In the genomic region with DNA sequence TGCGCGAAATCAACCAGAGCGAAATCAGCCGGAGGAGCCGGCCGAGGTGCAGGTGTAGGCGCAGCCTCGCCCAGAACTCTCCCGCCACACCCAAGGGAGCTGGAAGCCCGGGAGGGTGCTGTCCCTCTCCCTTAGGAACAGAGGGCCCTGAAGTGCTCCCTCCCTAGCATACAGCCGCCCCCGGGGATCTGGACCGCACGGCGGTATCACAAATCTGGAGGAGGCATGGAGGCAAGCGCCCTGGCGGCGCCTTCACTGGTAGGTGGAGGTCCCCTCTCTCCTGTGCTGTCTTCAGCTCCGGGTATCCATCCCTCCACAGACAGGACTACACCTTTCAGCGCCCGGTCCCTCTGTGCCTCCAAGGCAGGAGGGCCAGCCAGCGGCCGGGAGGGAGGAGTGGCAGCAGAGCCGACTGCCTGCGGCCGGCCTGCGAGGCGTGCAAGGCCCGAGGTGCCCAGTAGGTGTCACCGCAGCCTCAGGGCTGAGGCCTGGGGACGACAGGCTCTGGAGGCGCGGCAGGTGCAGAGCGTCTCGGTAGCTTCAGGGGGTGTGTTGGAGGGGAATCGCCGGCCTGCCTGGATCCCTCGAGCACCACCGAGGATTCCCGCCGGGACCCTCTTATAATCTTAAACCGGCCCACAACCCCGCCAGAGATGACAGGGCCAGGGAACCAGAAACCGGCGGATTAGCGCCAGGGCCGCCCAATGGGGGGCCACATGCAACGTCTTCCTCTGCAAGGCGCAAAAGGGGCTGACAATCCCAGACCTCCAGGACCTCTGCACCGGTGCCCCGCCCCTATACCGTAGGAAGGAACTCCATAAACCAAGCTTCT, we compare ENCODE assay signal across 8 cellular contexts. TPM values are rescaled to one million over a fixed set of nuclear protein-coding genes. Genes with fewer than 3 reads are reported as not detected.
DNase-seq lines count a peak whose midpoint lies in the region; ATAC-seq, FAIRE-seq and TF ChIP-seq lines count a peak whose summit lies in the region.

No MANE protein-coding gene starts in this region.

- H3K4me2 ChIP-seq in H1 (ENCODE audit: insufficient read depth in 1 of 2, low read depth in 2 of 2, low read length in 2 of 2) = peak overlapping the region; percentile 46 to 70

- H4K5ac ChIP-seq in H1 (ENCODE audit: insufficient read length, low read depth, low read length) = no peak overlapping the region

- no peak overlapping the region for H3K27ac ChIP-seq in AG04450 (ENCODE audit: low read depth, low read length)
- no peak overlapping the region for H3K27ac ChIP-seq in H1 (ENCODE audit: low read depth, low read length)

- no peak overlapping the region for H2AK5ac ChIP-seq in H1 (ENCODE audit: low read depth, low read length)

- no peak overlapping the region for H3K14ac ChIP-seq in H1 (ENCODE audit: insufficient read length)

- WGBS in H1 (ENCODE audit: extremely low coverage in 1 of 2, insufficient coverage in 1 of 2, insufficient read length in 1 of 2, insufficient replicate concordance in 2 of 2, low coverage in 1 of 2, low lambda C conversion rate in 2 of 2, missing lambda C conversion rate in 1 of 2), 2 experiments = 7% methylated on average over 51 of the region's 52 CpGs; no CpG with 5 or more reads in 1 of the 2 experiments

- no peaks in the 10 kb centered on the region for H3K79me1 ChIP-seq in H1 (ENCODE audit: low read depth, low read length)

- POLR2A ChIA-PET in AG04450 (lab: Yijun Ruan, JAX) (interaction anchor here (2.2 kb wide), 1 partner anchor 61 kb away, joined by 5 read pairs; no protein-coding TSS in a partner anchor), H1 (lab: Charles Lee; ENCODE audit: partially characterized antibody) (interaction anchor here (1.4 to 1.7 kb wide), 2 partner anchors 62 to 100 kb away, joined by 4 to 5 read pairs; no protein-coding TSS in a partner anchor)

- no peak overlapping the region for H2BK5ac ChIP-seq in H1 (ENCODE audit: low read depth, low read length)

- no peak overlapping the region for H3K56ac ChIP-seq in H1 (replicated peaks; ENCODE audit: insufficient read length, low read depth, low read length)

- no peak overlapping the region for H2BK15ac ChIP-seq in H1 (ENCODE audit: low read length)

- no peak overlapping the region for H2BK20ac ChIP-seq in H1 (ENCODE audit: low read length)

- H4K20me1 ChIP-seq in H1 (replicated peaks in 1 of 2; ENCODE audit: control insufficient read depth in 1 of 2, insufficient read depth in 2 of 2, low read length in 2 of 2) = peaks cover 2 to 8% of the 10 kb centered on the region in 2 experiments

- TF ChIP-seq RAD21 in H1 (IDR thresholded peaks at IDR 0.05 in 1 of 2, conservative IDR thresholded peaks at IDR 0.05 in 1 of 2; ENCODE audit: low read depth in 2 of 2, low read length in 2 of 2) = peak; percentile 96

- H3K23ac ChIP-seq in H1 (ENCODE audit: insufficient read length) = no peak overlapping the region

- peaks cover 0 to 13% (median 0%) of the 10 kb centered on the region in 4 experiments; a peak in 1 of 8 replicates for H3K36me3 ChIP-seq in H1 (ENCODE audit: control insufficient read depth in 2 of 4, insufficient read depth in 4 of 4, low read length in 3 of 4)

- CTCF ChIA-PET in AG04450 (lab: Charles Lee) = interaction anchor here (0.6 to 11.6 kb wide), 38 partner anchors 8 to 389 kb away, joined by 3 to 180 read pairs (median 3); no protein-coding TSS in a partner anchor
- CTCF ChIA-PET in H1 (lab: Charles Lee; ENCODE audit: partially characterized antibody) = interaction anchor here (0.6 to 62.8 kb wide), 39 partner anchors 0 to 483 kb away, joined by 3 to 1777 read pairs (median 6); a partner anchor contains a TSS

- peaks cover 5% of the 10 kb centered on the region; the same call in 1 of the 2 replicates for H3K23me2 ChIP-seq in H1 (ENCODE audit: low read depth, low read length)

- no peak overlapping the region for H4K91ac ChIP-seq in H1 (replicated peaks; ENCODE audit: insufficient read length, low read length)

- H3K27me3 ChIP-seq in AG04450 (ENCODE audit: control insufficient read depth, insufficient read depth, low read length) = peaks cover 78% of the 10 kb centered on the region
- H3K27me3 ChIP-seq in H1 (replicated peaks in 1 of 4; ENCODE audit: control insufficient read depth in 3 of 4, extremely low read depth in 1 of 4, insufficient read depth in 3 of 4, low read length in 3 of 4) = peaks cover 66 to 88% (median 78%) of the 10 kb centered on the region in 4 experiments

- peak; percentile 89 for TF ChIP-seq CTCF in AG04450 (IDR thresholded peaks at IDR 0.05; ENCODE audit: low read depth, low read length)
- peak in 2 of 3 experiments; percentile 94 to 97; a peak in 3 of 4 replicates for TF ChIP-seq CTCF in H1 (IDR thresholded peaks at IDR 0.05; ENCODE audit: control extremely low read depth in 1 of 3, insufficient read depth in 1 of 3, low read depth in 1 of 3, low read length in 3 of 3)

- no peak; a peak in 1 of 3 replicates for TF ChIP-seq EP300 in H1 (IDR thresholded peaks at IDR 0.05; ENCODE audit: borderline replicate concordance in 1 of 2, low read depth in 2 of 2, low read length in 2 of 2)

- no peak overlapping the region for H3K18ac ChIP-seq in H1 (ENCODE audit: extremely low read depth, low read length)

- H3K9ac ChIP-seq in H1 (replicated peaks in 1 of 4; ENCODE audit: extremely low read depth in 1 of 4, low read depth in 3 of 4, low read length in 3 of 4) = no peak overlapping the region

- DNase-seq in AG04450 (ENCODE audit: low read depth, low spot score) (no peak), NCI-H748 (lab: John Stamatoyannopoulos, UW; ENCODE audit: unreplicated experiment) (peak; percentile 87), H1 (ENCODE audit: low read depth in 1 of 2, low spot score in 2 of 2) (peak; percentile 53 to 90), midbrain (lab: John Stamatoyannopoulos, UW) (peak; percentile 64)
- DNase-seq in activated CD8-positive, alpha-beta memory T cell treated with anti-CD3 and anti-CD28 coated beads for 1 hour (ENCODE audit: extremely low read depth in 1 of 2, low read depth in 1 of 2) = peak; percentile 34 to 67
- peak; percentile 51 to 55 for DNase-seq in stimulated activated CD8-positive, alpha-beta memory T cell treated with anti-CD3 and anti-CD28 coated beads, Interleukin-2, amount 100 ng/mL, for 1 hour (ENCODE audit: low read depth in 2 of 2)

- H4K8ac ChIP-seq in H1 (ENCODE audit: extremely low read depth, insufficient read depth, low read length) = no peak overlapping the region

- no peak overlapping the region for H2AFZ ChIP-seq in H1 (ENCODE audit: low read length)

- TF ChIP-seq POLR2A in H1 (IDR thresholded peaks at IDR 0.05; ENCODE audit: control extremely low read depth in 1 of 2, low read depth in 2 of 2, low read length in 2 of 2) = no peak

- no peak for FAIRE-seq in H1 (lab: Jason Lieb, UNC)

- H3K4me1 ChIP-seq in H1 (replicated peaks in 1 of 4; ENCODE audit: control insufficient read depth in 3 of 4, insufficient read depth in 4 of 4, low read length in 3 of 4) = peaks cover 0 to 27% (median 13%) of the 10 kb centered on the region in 4 experiments; a peak in 6 of 7 replicates

- peak; percentile 84 for ATAC-seq in GM18907 (IDR thresholded peaks at IDR 0.05; ENCODE audit: unreplicated experiment)
- ATAC-seq in HG03342 (IDR thresholded peaks at IDR 0.05; ENCODE audit: unreplicated experiment) = peak; percentile 89

- H3K9me3 ChIP-seq in AG04450 (ENCODE audit: control insufficient read depth, insufficient read depth, low read length) (no peaks in the 10 kb centered on the region; the same call in 1 of the 2 replicates), H1 (ENCODE audit: insufficient read depth in 2 of 2, low read depth in 1 of 2, low read length in 1 of 2) (no peaks in the 10 kb centered on the region)

- no peaks in the 10 kb centered on the region for H3K79me2 ChIP-seq in H1 (ENCODE audit: control insufficient read depth in 1 of 2, insufficient read depth in 2 of 2, low read length in 2 of 2)

- H3K4me3 ChIP-seq in AG04450 (ENCODE audit: low read depth, low read length) (peak overlapping the region; percentile 13; the same call in 1 of the 2 replicates), H1 (ENCODE audit: extremely low read depth in 1 of 4, insufficient read depth in 2 of 4, low read depth in 3 of 4, low read length in 4 of 4) (peak overlapping the region in 3 of 4 experiments; percentile 30 to 53 (median 38); a peak in 5 of 8 replicates)

- no peak overlapping the region for H2BK12ac ChIP-seq in H1 (ENCODE audit: low read depth, low read length)

- H3K4ac ChIP-seq in H1 (replicated peaks; ENCODE audit: insufficient read length, low read depth, low read length) = no peak overlapping the region

- no peak overlapping the region for H2BK120ac ChIP-seq in H1 (replicated peaks; ENCODE audit: low read depth, low read length)

TF ChIP-seq in H1, 55 proteins besides CTCF, POLR2A, EP300 and RAD21 (continues in another document):
- TF ChIP-seq, protein P1, sequence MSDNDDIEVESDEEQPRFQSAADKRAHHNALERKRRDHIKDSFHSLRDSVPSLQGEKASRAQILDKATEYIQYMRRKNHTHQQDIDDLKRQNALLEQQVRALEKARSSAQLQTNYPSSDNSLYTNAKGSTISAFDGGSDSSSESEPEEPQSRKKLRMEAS (IDR thresholded peaks at IDR 0.05) = peak; percentile 55; the same call in 1 of the 2 replicates
- no peak for TF ChIP-seq TAF1 (IDR thresholded peaks at IDR 0.05; ENCODE audit: low read depth, low read length)

RNA-seq across cellular contexts. Expression of a gene that starts 2.8 kb away (rescaled TPM):
- polyA plus RNA-seq in AG04450 (2011; rRNA removed) (0.04 TPM in 1 of 2 replicates, not detected in the other), H1 (2011; rRNA removed) (0.03 and 0.13 TPM in 2 replicates)
- not detected in 2 replicates for polyA minus RNA-seq in AG04450 (2011; rRNA and poly(A)+ RNA removed)
- not detected in 2 replicates for total RNA-seq in H1 (2021; fragmentation: NEBNext Ultra II Directional; extraction: Animal tissue kit (Norgen Biotek cat#: 25700))
- polyA plus RNA-seq in H1 (2011; cell fraction: cytosol; rRNA removed) = not detected
- polyA plus RNA-seq in H1 (2011; cell fraction: nucleus; rRNA removed) = not detected
- 0.08 to 0.17 TPM (median 0.14 TPM) in 4 replicates for polyA plus RNA-seq in H1 (2012, experiment 1 of 2)
- 0.10 TPM for polyA plus RNA-seq in H1 (2012, experiment 2 of 2)
- 0.02 TPM for polyA plus RNA-seq in H1 (2013, experiment 1 of 2)
- 0.02 TPM for polyA plus RNA-seq in H1 (2013, experiment 2 of 2)
- not detected in 2 replicates for polyA minus RNA-seq in H1 (2011; rRNA and poly(A)+ RNA removed)
- polyA minus RNA-seq in H1 (2011; cell fraction: cytosol; rRNA and poly(A)+ RNA removed) = not detected
- not detected for polyA minus RNA-seq in H1 (2011; cell fraction: nucleus; rRNA and poly(A)+ RNA removed)

RNA-seq across cellular contexts. Expression of a gene that starts 16.6 kb away (rescaled TPM):
- not detected in 2 replicates for polyA plus RNA-seq in AG04450 (2011; rRNA removed)
- polyA minus RNA-seq in AG04450 (2011; rRNA and poly(A)+ RNA removed) = not detected in 2 replicates
- total RNA-seq in H1 (2021; fragmentation: NEBNext Ultra II Directional; extraction: Animal tissue kit (Norgen Biotek cat#: 25700)) = 0.13 and 0.19 TPM in 2 replicates
- 0.38 and 0.45 TPM in 2 replicates for polyA plus RNA-seq in H1 (2011; rRNA removed)
- polyA plus RNA-seq in H1 (2011; cell fraction: cytosol; rRNA removed) = 1.0 TPM
- 0.88 TPM for polyA plus RNA-seq in H1 (2011; cell fraction: nucleus; rRNA removed)
- 0.32 to 0.68 TPM (median 0.52 TPM) in 4 replicates for polyA plus RNA-seq in H1 (2012, experiment 1 of 2)
- polyA plus RNA-seq in H1 (2012, experiment 2 of 2) = 0.33 TPM
- polyA plus RNA-seq in H1 (2013, experiment 1 of 2) = 0.18 TPM
- polyA plus RNA-seq in H1 (2013, experiment 2 of 2) = 0.18 TPM
- 0.35 and 0.76 TPM in 2 replicates for polyA minus RNA-seq in H1 (2011; rRNA and poly(A)+ RNA removed)
- polyA minus RNA-seq in H1 (2011; cell fraction: cytosol; rRNA and poly(A)+ RNA removed) = not detected
- polyA minus RNA-seq in H1 (2011; cell fraction: nucleus; rRNA and poly(A)+ RNA removed) = 0.20 TPM
